In the genomic region with DNA sequence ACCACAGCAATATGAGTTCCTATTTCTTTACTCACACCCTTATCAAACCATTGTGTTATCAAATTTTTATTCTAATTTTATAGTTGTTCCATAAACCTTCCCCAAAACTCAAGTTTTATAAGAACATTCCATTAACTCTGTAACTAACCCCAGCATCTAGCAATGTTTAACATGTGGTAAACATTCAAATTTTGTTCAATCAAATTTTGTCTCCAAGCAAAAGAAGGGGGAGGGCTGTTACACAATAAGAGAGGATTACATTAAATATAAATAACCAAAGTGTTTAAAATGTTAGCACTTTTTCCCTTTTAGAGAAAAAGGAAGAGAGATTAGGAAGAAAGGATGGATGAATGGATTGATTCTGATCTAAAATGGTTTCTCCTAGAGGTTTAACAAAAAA, we compare ENCODE assay signal across 16 cellular contexts.
"Had no signal": no experiment of that assay in that cellular context is flagged by ENCODE, and none has a peak within 500 bp of the region (broad histone marks: within the 10 kb centered on the region; RNA-seq: fewer than 3 reads in every experiment).

No MANE protein-coding gene starts in this region.

- H3K4me3 ChIP-seq: colonic mucosa had no signal

- H3K27me3 ChIP-seq: brain microvascular endothelial cell, colonic mucosa had no signal

- H3K9me3 ChIP-seq: colonic mucosa, neutrophil had no signal

- DNase-seq: activated CD4-positive, alpha-beta memory T cell treated with anti-CD3 and anti-CD28 coated beads for 36 hours; activated CD4-positive, alpha-beta T cell treated with anti-CD3 and anti-CD28 coated beads for 4 hours; activated naive CD4-positive, alpha-beta T cell treated with Interleukin-2 at 50 U/mL for 16 hours; activated naive CD8-positive, alpha-beta T cell treated with anti-CD3 and anti-CD28 coated beads, Interleukin-2, amount 10 ng/mL, durations not matched to agents 7 days and 5 days; activated T-cell treated with anti-CD3 and anti-CD28 coated beads for 4 hours; anterior cingulate cortex; brain microvascular endothelial cell; central memory CD4-positive, alpha-beta T cell; colonic mucosa; endodermal cell; mesendoderm; natural killer cell; T-cell had no signal

- ATAC-seq: natural killer cell, T-cell, WTC11 had no signal

- H3K36me3 ChIP-seq: brain microvascular endothelial cell, colonic mucosa, neutrophil had no signal

- H3K27ac ChIP-seq: colonic mucosa, epithelial cell of prostate, neutrophil had no signal
